In genomic region chr4:5924466-5925125, GRCh38 we compare ENCODE assay signal across 24 cellular contexts. TPM values are rescaled to one million over a fixed set of nuclear protein-coding genes. Genes with fewer than 3 reads are reported as not detected.
"Had no signal": no experiment of that assay in that cellular context is flagged by ENCODE, and none has a peak within 500 bp of the region (broad histone marks: within the 10 kb centered on the region; RNA-seq: fewer than 3 reads in every experiment).

No MANE protein-coding gene starts in this region.

- H3K4me1 ChIP-seq: body of pancreas, breast epithelium, SJSA1 had no signal

- H3K36me3 ChIP-seq: breast epithelium, SJSA1 had no signal

- H3K9me3 ChIP-seq: body of pancreas, breast epithelium, SJSA1, SK-N-SH had no signal

- H3K27me3 ChIP-seq: body of pancreas, SJSA1 had no signal

- H3K9ac ChIP-seq: SK-N-SH had no signal

- H3K4me3 ChIP-seq: body of pancreas, breast epithelium, SJSA1 had no signal

- FAIRE-seq: astrocyte, TTC549 had no signal

- H3K27ac ChIP-seq: body of pancreas, breast epithelium, SJSA1 had no signal

- DNase-seq: activated CD4-positive, alpha-beta T cell treated with anti-CD3 and anti-CD28 coated beads, Interleukin-2, amount 10 ng/mL, durations not matched to agents 24 days and 14 days; activated CD4-positive, alpha-beta T cell treated with anti-CD3 and anti-CD28 coated beads, Interleukin-2, amount 50 U/mL, for 4 hours; activated CD8-positive, alpha-beta T cell treated with anti-CD3 and anti-CD28 coated beads, Interleukin-2, amount 10 ng/mL, durations not matched to agents 7 days and 5 days; activated gamma-delta T cell; activated naive CD4-positive, alpha-beta T cell treated with Interleukin-2 at 50 U/mL for 16 hours; activated naive CD8-positive, alpha-beta T cell treated with anti-CD3 and anti-CD28 coated beads, Interleukin-2, amount 10 ng/mL, durations not matched to agents 7 days and 5 days; activated T-cell treated with anti-CD3 and anti-CD28 coated beads, Interleukin-2, amount 50 U/mL, for 24 hours; body of pancreas; Karpas-422; KBM-7; NCI-H1092; NCI-H1417; NCI-H146; NCI-H187; NCI-H2029 treated with DMSO at 0.1 percent for 48 hours; NCI-H345; NCI-H524 treated with DMSO at 0.1 percent for 48 hours; SHP77; SK-N-SH had no signal

- H3K4me2 ChIP-seq: SK-N-SH had no signal

RNA-seq across cellular contexts. Expression of gene CRMP1, which starts 31.7 kb away (rescaled TPM):
- total RNA-seq: activated CD4-positive, alpha-beta T cell treated with anti-CD3 and anti-CD28 coated beads, Interleukin-2, amount 10 ng/mL, durations not matched to agents 24 days and 14 days; activated CD8-positive, alpha-beta T cell treated with anti-CD3 and anti-CD28 coated beads, Interleukin-2, amount 10 ng/mL, durations not matched to agents 7 days and 5 days; activated naive CD8-positive, alpha-beta T cell treated with anti-CD3 and anti-CD28 coated beads, Interleukin-2, amount 10 ng/mL, durations not matched to agents 7 days and 5 days; MCF 10A; SJSA1 had no signal
